In the genomic region with DNA sequence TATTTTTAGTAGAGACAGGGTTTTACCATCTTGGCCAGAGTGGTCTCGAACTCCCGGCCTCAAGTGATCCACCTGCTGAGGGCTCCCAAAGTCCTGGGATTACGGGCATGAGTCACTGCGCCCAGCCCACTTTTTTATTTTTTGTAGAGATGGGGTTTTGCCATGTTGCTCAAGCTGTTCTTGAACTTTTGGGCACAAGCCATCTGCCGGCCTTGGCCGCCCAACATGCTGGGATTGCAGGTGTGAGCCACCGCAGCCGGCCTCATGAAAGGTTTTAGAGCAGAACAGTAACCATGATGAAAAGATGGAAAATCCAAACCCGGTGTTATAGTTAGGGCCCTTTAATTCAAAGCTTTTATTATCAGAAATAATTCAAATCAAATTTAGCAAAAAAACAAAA, we compare ENCODE assay signal across 26 cellular contexts.
"Had no signal": no experiment of that assay in that cellular context is flagged by ENCODE, and none has a peak within 500 bp of the region (broad histone marks: within the 10 kb centered on the region; RNA-seq: fewer than 3 reads in every experiment).

No MANE protein-coding gene starts in this region.

- H3K4me2 ChIP-seq: hepatocyte had no signal

- H3K4me1 ChIP-seq: colonic mucosa, esophagus squamous epithelium, gastrocnemius medialis had no signal

- H2AFZ ChIP-seq: hepatocyte had no signal

- H3K27me3 ChIP-seq: colonic mucosa, dorsolateral prefrontal cortex, esophagus muscularis mucosa, esophagus squamous epithelium, foreskin keratinocyte, gastrocnemius medialis, gastroesophageal sphincter, heart left ventricle, heart right ventricle, hepatocyte had no signal

- H3K36me3 ChIP-seq: colonic mucosa, esophagus muscularis mucosa, esophagus squamous epithelium, gastrocnemius medialis, gastroesophageal sphincter, heart left ventricle, heart right ventricle had no signal

- H3K9me3 Mint-ChIP-seq: endodermal cell had no signal

- H3K79me2 ChIP-seq: hepatocyte had no signal

- H3K27ac Mint-ChIP-seq: dendritic cell treated with granulocyte-macrophage colony-stimulating factor and Interleukin-4, amounts not matched to agents 40 ng/mL and 50 ng/mL, for 4 days; effector memory CD8-positive, alpha-beta T cell; endodermal cell had no signal

- H3K4me3 ChIP-seq: colonic mucosa, coronary artery, dorsolateral prefrontal cortex, esophagus muscularis mucosa, esophagus squamous epithelium, gastrocnemius medialis, gastroesophageal sphincter, heart left ventricle, heart right ventricle, hepatocyte had no signal

- H3K27me3 Mint-ChIP-seq: effector memory CD8-positive, alpha-beta T cell had no signal

- DNase-seq: colonic mucosa; cortex of kidney; dermis blood vessel endothelial cell; dorsolateral prefrontal cortex; effector CD4-positive, alpha-beta T cell; effector CD8-positive, alpha-beta T cell; effector memory CD4-positive, alpha-beta T cell; effector memory CD8-positive, alpha-beta T cell; endodermal cell; erythroblast; esophagus squamous epithelium; foreskin fibroblast; foreskin melanocyte; gastrocnemius medialis; glutamatergic neuron; head of caudate nucleus; heart left ventricle; heart right ventricle had no signal

- H3K27ac ChIP-seq: colonic mucosa, coronary artery, dorsolateral prefrontal cortex, epithelial cell of prostate, esophagus muscularis mucosa, esophagus squamous epithelium, foreskin keratinocyte, gastrocnemius medialis, gastroesophageal sphincter, heart left ventricle, heart right ventricle, hepatocyte had no signal

- H3K9me3 ChIP-seq: colonic mucosa, esophagus muscularis mucosa, esophagus squamous epithelium, gastrocnemius medialis, gastroesophageal sphincter, heart left ventricle, heart right ventricle had no signal

- ATAC-seq: effector memory CD8-positive, alpha-beta T cell; esophagus mucosa; gastrocnemius medialis; gastroesophageal sphincter; heart left ventricle; heart right ventricle had no signal

- H3K4me3 Mint-ChIP-seq: dendritic cell treated with granulocyte-macrophage colony-stimulating factor and Interleukin-4, amounts not matched to agents 40 ng/mL and 50 ng/mL, for 4 days; effector memory CD8-positive, alpha-beta T cell; endodermal cell had no signal
